In genomic region chr10:60820093-60820769, GRCh38 we compare ENCODE assay signal across 10 cellular contexts. TPM values are rescaled to one million over a fixed set of nuclear protein-coding genes. Genes with fewer than 3 reads are reported as not detected.
DNase-seq lines count a peak whose midpoint lies in the region; ATAC-seq, FAIRE-seq and TF ChIP-seq lines count a peak whose summit lies in the region.
"Had no signal": no experiment of that assay in that cellular context is flagged by ENCODE, and none has a peak within 500 bp of the region (broad histone marks: within the 10 kb centered on the region; RNA-seq: fewer than 3 reads in every experiment).

No MANE protein-coding gene starts in this region.

- no peak for FAIRE-seq in H1 (lab: Jason Lieb, UNC)
- FAIRE-seq: GM18507 had no signal

- H2BK20ac ChIP-seq in H1 (ENCODE audit: low read length), result no peak overlapping the region

- peak overlapping the region in 1 of 4 experiments; percentile 34; a peak in 1 of 7 replicates for H3K9ac ChIP-seq in H1 (replicated peaks in 1 of 4; ENCODE audit: extremely low read depth in 1 of 4, low read depth in 3 of 4, low read length in 3 of 4)

- CTCF ChIA-PET in H1 (lab: Charles Lee; ENCODE audit: partially characterized antibody), result interaction anchor here (0.7 to 2.5 kb wide), 31 partner anchors 10 to 381 kb away, joined by 3 to 22 read pairs (median 4); no protein-coding TSS in a partner anchor
- CTCF ChIA-PET in HEK293T (lab: Yijun Ruan, JAX), result interaction anchor here (0.6 to 0.9 kb wide), 4 partner anchors 9 to 144 kb away, joined by 3 to 4 read pairs (median 3); no protein-coding TSS in a partner anchor

- no peak overlapping the region for H4K8ac ChIP-seq in H1 (ENCODE audit: extremely low read depth, insufficient read depth, low read length)

- no peak overlapping the region for H3K14ac ChIP-seq in H1 (ENCODE audit: insufficient read length)

- no peak overlapping the region for H3K4ac ChIP-seq in H1 (replicated peaks; ENCODE audit: insufficient read length, low read depth, low read length)

- TF ChIP-seq RAD21 in H1 (IDR thresholded peaks at IDR 0.05 in 1 of 2, conservative IDR thresholded peaks at IDR 0.05 in 1 of 2; ENCODE audit: low read depth in 2 of 2, low read length in 2 of 2), result peak; percentile 43 to 53

- H2AK5ac ChIP-seq in H1 (ENCODE audit: low read depth, low read length), result no peak overlapping the region

- H3K36me3 ChIP-seq in H1 (ENCODE audit: control insufficient read depth in 2 of 4, insufficient read depth in 4 of 4, low read length in 3 of 4) (no peaks in the 10 kb centered on the region), vagina (no peaks in the 10 kb centered on the region)

- TF ChIP-seq CTCF in H1 (IDR thresholded peaks at IDR 0.05; ENCODE audit: control extremely low read depth in 1 of 3, insufficient read depth in 1 of 3, low read depth in 1 of 3, low read length in 3 of 3) (peak in 2 of 3 experiments; percentile 31 to 51; a peak in 3 of 4 replicates), vagina (IDR thresholded peaks at IDR 0.05) (no peak), omental fat pad (IDR thresholded peaks at IDR 0.05) (no peak)

- intact Hi-C loops in vagina (cut with DNase I), result no loop called here

- no peak overlapping the region for H2BK120ac ChIP-seq in H1 (replicated peaks; ENCODE audit: low read depth, low read length)

- POLR2A ChIA-PET in H1 (lab: Charles Lee; ENCODE audit: partially characterized antibody) (interaction anchor here (1.0 kb wide), 1 partner anchor 123 kb away, joined by 4 read pairs; no protein-coding TSS in a partner anchor), HEK293T (lab: Yijun Ruan, JAX) (interaction anchor here (1.2 kb wide), 1 partner anchor 124 kb away, joined by 4 read pairs; no protein-coding TSS in a partner anchor)

- H3K4me3 ChIP-seq in H1 (ENCODE audit: extremely low read depth in 1 of 4, insufficient read depth in 2 of 4, low read depth in 3 of 4, low read length in 4 of 4) (no peak overlapping the region), vagina (no peak overlapping the region)

- no peak overlapping the region for H2BK5ac ChIP-seq in H1 (ENCODE audit: low read depth, low read length)

- no peak overlapping the region for H4K91ac ChIP-seq in H1 (replicated peaks; ENCODE audit: insufficient read length, low read length)

- WGBS in H1 (ENCODE audit: extremely low coverage in 1 of 2, insufficient coverage in 1 of 2, insufficient read length in 1 of 2, insufficient replicate concordance in 2 of 2, low coverage in 1 of 2, low lambda C conversion rate in 2 of 2, missing lambda C conversion rate in 1 of 2), 2 experiments, result 83% methylated on average over 6 of the region's 6 CpGs; no CpG with 5 or more reads in 1 of the 2 experiments

- no peak overlapping the region for H3K4me2 ChIP-seq in H1 (ENCODE audit: insufficient read depth in 1 of 2, low read depth in 2 of 2, low read length in 2 of 2)

- H3K27me3 ChIP-seq in H1 (replicated peaks in 1 of 4; ENCODE audit: control insufficient read depth in 3 of 4, extremely low read depth in 1 of 4, insufficient read depth in 3 of 4, low read length in 3 of 4) (no peaks in the 10 kb centered on the region), vagina (no peaks in the 10 kb centered on the region)

- no peak overlapping the region for H2BK15ac ChIP-seq in H1 (ENCODE audit: low read length)

- no peak for TF ChIP-seq EP300 in H1 (IDR thresholded peaks at IDR 0.05; ENCODE audit: borderline replicate concordance in 1 of 2, low read depth in 2 of 2, low read length in 2 of 2)

- H3K4me1 Mint-ChIP-seq in stimulated activated naive CD8-positive, alpha-beta T cell treated with anti-CD3 and anti-CD28 coated beads, Interleukin-15, amount 100 ng/mL, for 72 hours, result no peaks in the 10 kb centered on the region
- H3K4me1 Mint-ChIP-seq: activated naive CD8-positive, alpha-beta T cell treated with anti-CD3 and anti-CD28 coated beads, Interleukin-2, amount 10 ng/mL, durations not matched to agents 7 days and 5 days had no signal

- H3K23ac ChIP-seq in H1 (ENCODE audit: insufficient read length), result no peak overlapping the region

- DNase-seq in stimulated activated naive CD8-positive, alpha-beta T cell treated with anti-CD3 and anti-CD28 coated beads, Interleukin-15, amount 100 ng/mL, for 72 hours, result no peak
- no peak for DNase-seq in stimulated activated naive CD8-positive, alpha-beta T cell treated with anti-CD3 and anti-CD28 coated beads, Interleukin-15, Interleukin-2, amounts not matched to agents 100 U/mL and 50 U/mL, for 24 hours
- no peak for DNase-seq in H1 (ENCODE audit: low read depth in 1 of 2, low spot score in 2 of 2)
- DNase-seq in vagina (ENCODE audit: extremely low spot score in 2 of 2), result no peak
- no peak for DNase-seq in kidney tubule cell (ENCODE audit: low spot score)
- DNase-seq in HEK293T (ENCODE audit: extremely low spot score), result no peak
- DNase-seq in omental fat pad (ENCODE audit: low spot score), result no peak
- DNase-seq: activated naive CD8-positive, alpha-beta T cell treated with anti-CD3 and anti-CD28 coated beads, Interleukin-2, amount 10 ng/mL, durations not matched to agents 7 days and 5 days had no signal

- H3K4me1 ChIP-seq in H1 (replicated peaks in 1 of 4; ENCODE audit: control insufficient read depth in 3 of 4, insufficient read depth in 4 of 4, low read length in 3 of 4) (peaks cover 0 to 3% (median 0%) of the 10 kb centered on the region in 4 experiments; a peak in 1 of 7 replicates), vagina (peaks cover 37% of the 10 kb centered on the region)

- no peak overlapping the region for H2BK12ac ChIP-seq in H1 (ENCODE audit: low read depth, low read length)

- no peak overlapping the region for H3K4me3 Mint-ChIP-seq in stimulated activated naive CD8-positive, alpha-beta T cell treated with anti-CD3 and anti-CD28 coated beads, Interleukin-15, amount 100 ng/mL, for 72 hours
- H3K4me3 Mint-ChIP-seq: activated naive CD8-positive, alpha-beta T cell treated with anti-CD3 and anti-CD28 coated beads, Interleukin-2, amount 10 ng/mL, durations not matched to agents 7 days and 5 days had no signal

- no peaks in the 10 kb centered on the region for H3K9me3 ChIP-seq in H1 (ENCODE audit: insufficient read depth in 2 of 2, low read depth in 1 of 2, low read length in 1 of 2)
- no peaks in the 10 kb centered on the region for H3K9me3 ChIP-seq in vagina

- no peaks in the 10 kb centered on the region for H3K79me2 ChIP-seq in H1 (ENCODE audit: control insufficient read depth in 1 of 2, insufficient read depth in 2 of 2, low read length in 2 of 2)

- H3K27me3 Mint-ChIP-seq in stimulated activated naive CD8-positive, alpha-beta T cell treated with anti-CD3 and anti-CD28 coated beads, Interleukin-15, amount 100 ng/mL, for 72 hours, result no peaks in the 10 kb centered on the region

- TF ChIP-seq POLR2A in H1 (IDR thresholded peaks at IDR 0.05; ENCODE audit: control extremely low read depth in 1 of 2, low read depth in 2 of 2, low read length in 2 of 2) (no peak), vagina (IDR thresholded peaks at IDR 0.05) (no peak)

- no peaks in the 10 kb centered on the region for H3K23me2 ChIP-seq in H1 (ENCODE audit: low read depth, low read length)

- peak; percentile 64 for ATAC-seq in stimulated activated naive CD8-positive, alpha-beta T cell treated with anti-CD3 and anti-CD28 coated beads, Interleukin-15, amount 100 ng/mL, for 72 hours
- ATAC-seq in stimulated activated naive CD8-positive, alpha-beta T cell treated with anti-CD3 and anti-CD28 coated beads, Interleukin-15, Interleukin-2, amounts not matched to agents 100 U/mL and 50 U/mL, for 24 hours, result no peak
- ATAC-seq in HG03442 (IDR thresholded peaks at IDR 0.05; ENCODE audit: unreplicated experiment) (peak; percentile 75), omental fat pad (ENCODE audit: low FRiP score) (no peak)

- H3K27ac ChIP-seq in H1 (ENCODE audit: low read depth, low read length) (no peak overlapping the region), vagina (peak overlapping the region; percentile 73)

- no peak overlapping the region for H3K27ac Mint-ChIP-seq in stimulated activated naive CD8-positive, alpha-beta T cell treated with anti-CD3 and anti-CD28 coated beads, Interleukin-15, amount 100 ng/mL, for 72 hours
- H3K27ac Mint-ChIP-seq: activated naive CD8-positive, alpha-beta T cell treated with anti-CD3 and anti-CD28 coated beads, Interleukin-2, amount 10 ng/mL, durations not matched to agents 7 days and 5 days had no signal

- no peaks in the 10 kb centered on the region for H3K9me3 Mint-ChIP-seq in stimulated activated naive CD8-positive, alpha-beta T cell treated with anti-CD3 and anti-CD28 coated beads, Interleukin-15, amount 100 ng/mL, for 72 hours
- H3K9me3 Mint-ChIP-seq: activated naive CD8-positive, alpha-beta T cell treated with anti-CD3 and anti-CD28 coated beads, Interleukin-2, amount 10 ng/mL, durations not matched to agents 7 days and 5 days had no signal

- no peaks in the 10 kb centered on the region for H3K79me1 ChIP-seq in H1 (ENCODE audit: low read depth, low read length)

- H4K20me1 ChIP-seq in H1 (replicated peaks in 1 of 2; ENCODE audit: control insufficient read depth in 1 of 2, insufficient read depth in 2 of 2, low read length in 2 of 2), result no peaks in the 10 kb centered on the region

- H4K5ac ChIP-seq in H1 (ENCODE audit: insufficient read length, low read depth, low read length), result no peak overlapping the region

- peak overlapping the region; percentile 90; the same call in 1 of the 2 replicates for H2AFZ ChIP-seq in H1 (ENCODE audit: low read length)

- no peak overlapping the region for H3K56ac ChIP-seq in H1 (replicated peaks; ENCODE audit: insufficient read length, low read depth, low read length)

- no peak overlapping the region for H3K18ac ChIP-seq in H1 (ENCODE audit: extremely low read depth, low read length)

TF ChIP-seq in H1, 55 proteins besides CTCF, POLR2A, EP300 and RAD21 (continues in another document):
- no peak for TF ChIP-seq NANOG (IDR thresholded peaks at IDR 0.05; ENCODE audit: insufficient read depth, low read depth, low read length, poor library complexity, severe bottlenecking)
- TF ChIP-seq CEBPB (IDR thresholded peaks at IDR 0.05; ENCODE audit: low read depth, low read length), result no peak

TF ChIP-seq in HEK293T, 16 proteins besides CTCF, POLR2A, EP300 and RAD21:
- TF ChIP-seq BHLHE40 (IDR thresholded peaks at IDR 0.05; ENCODE audit: borderline replicate concordance), result no peak
- TF ChIP-seq FOXM1 (IDR thresholded peaks at IDR 0.05; ENCODE audit: borderline replicate concordance), result no peak

RNA-seq across cellular contexts. Expression of gene CDK1, which starts 42.0 kb away (rescaled TPM):
- total RNA-seq in H1 (2021; fragmentation: NEBNext Ultra II Directional; extraction: Animal tissue kit (Norgen Biotek cat#: 25700)), result 98.8 and 111 TPM in 2 replicates
- polyA plus RNA-seq in H1 (2011; rRNA removed), result 15.1 and 29.4 TPM in 2 replicates
- polyA plus RNA-seq in H1 (2011; cell fraction: cytosol; rRNA removed), result 47.5 TPM
- polyA plus RNA-seq in H1 (2011; cell fraction: nucleus; rRNA removed), result 13.0 TPM
- 32.5 to 64.9 TPM (median 36.1 TPM) in 4 replicates for polyA plus RNA-seq in H1 (2012, experiment 1 of 2)
- polyA plus RNA-seq in H1 (2012, experiment 2 of 2), result 13.2 TPM
- polyA plus RNA-seq in H1 (2013, experiment 1 of 2), result 69.2 TPM
- 69.7 TPM for polyA plus RNA-seq in H1 (2013, experiment 2 of 2)
- polyA minus RNA-seq in H1 (2011; rRNA and poly(A)+ RNA removed), result 18.4 and 28.0 TPM in 2 replicates
- polyA minus RNA-seq in H1 (2011; cell fraction: cytosol; rRNA and poly(A)+ RNA removed), result 18.0 TPM
- 31.8 TPM for polyA minus RNA-seq in H1 (2011; cell fraction: nucleus; rRNA and poly(A)+ RNA removed)
- total RNA-seq in vagina (10.8 TPM), omental fat pad (1 to 10 TPM; 1.9 to 9.1 (median 5.0) TPM)

Comparison
In these comparisons a context has a peak if more than half of its experiments do, and no peak if none do; other contexts are left out.
1. ATAC-seq: peak in stimulated activated naive CD8-positive, alpha-beta T cell treated with anti-CD3 and anti-CD28 coated beads, Interleukin-15, amount 100 ng/mL, for 72 hours (single experiment) and HG03442 (single experiment); none in stimulated activated naive CD8-positive, alpha-beta T cell treated with anti-CD3 and anti-CD28 coated beads, Interleukin-15, Interleukin-2, amounts not matched to agents 100 U/mL and 50 U/mL, for 24 hours (single experiment) and omental fat pad (single experiment).
2. CTCF ChIP-seq: peak in H1 (2 of 3); none in vagina (0 of 3) and omental fat pad (0 of 3).